In genomic region chr7:12770227-12770975, GRCh38 we compare ENCODE assay signal across 11 cellular contexts.
DNase-seq lines count a peak whose midpoint lies in the region; ATAC-seq, FAIRE-seq and TF ChIP-seq lines count a peak whose summit lies in the region.
"Had no signal": no experiment of that assay in that cellular context is flagged by ENCODE, and none has a peak within 500 bp of the region (broad histone marks: within the 10 kb centered on the region; RNA-seq: fewer than 3 reads in every experiment).

No MANE protein-coding gene starts in this region.

- no peak overlapping the region for H3K4me2 ChIP-seq in HepG2 (ENCODE audit: low read depth, low read length)

- no peaks in the 10 kb centered on the region for H3K36me3 ChIP-seq in HepG2 (replicated peaks in 1 of 2; ENCODE audit: control insufficient read depth in 1 of 2, insufficient read depth in 2 of 2, low read length in 2 of 2)
- H3K36me3 ChIP-seq: tibial artery had no signal

- no peak overlapping the region for H3K4me3 Mint-ChIP-seq in activated CD8-positive, alpha-beta memory T cell treated with anti-CD3 and anti-CD28 coated beads, Interleukin-2, amount 10 ng/mL, durations not matched to agents 7 days and 5 days
- H3K4me3 Mint-ChIP-seq: T-helper 2 cell treated with Interferon-gamma antibody and Interleukin-4, amounts not matched to agents 5 μg/mL and 100 μg/mL, for 36 hours had no signal

- 17% methylated on average over 3 of the region's 3 CpGs for WGBS in HepG2 (ENCODE audit: low lambda C conversion rate)

- TF ChIP-seq EP300 in HepG2 (IDR thresholded peaks at IDR 0.05; ENCODE audit: low read depth in 2 of 2, low read length in 2 of 2) (no peak), HepG2 (CRISPR knock-in tag; IDR thresholded peaks at IDR 0.05; ENCODE audit: borderline replicate concordance) (no peak)

- no peak for TF ChIP-seq CTCF in HepG2 (CRISPR knock-in tag; IDR thresholded peaks at IDR 0.05)

- no peaks in the 10 kb centered on the region for H3K36me3 Mint-ChIP-seq in activated CD8-positive, alpha-beta memory T cell treated with anti-CD3 and anti-CD28 coated beads, Interleukin-2, amount 10 ng/mL, durations not matched to agents 7 days and 5 days

- H2AFZ ChIP-seq in HepG2 (ENCODE audit: low read length): no peak overlapping the region

- intact Hi-C loops in Right ventricle myocardium superior (cut with DNase I) (no loop called here), cardiac septum (cut with DNase I) (loop anchor here (5.0 kb wide), 2 partner anchors 38 to 83 kb away; partner anchors contain the start of gene ARL4A), HepG2 (cut with micrococcal nuclease; ENCODE audit: unreplicated experiment) (no loop called here)

- no peak for TF ChIP-seq POLR2A in HepG2 (IDR thresholded peaks at IDR 0.05; ENCODE audit: insufficient read depth in 1 of 2, low read depth in 2 of 2, low read length in 2 of 2)

- no peaks in the 10 kb centered on the region for H4K20me1 ChIP-seq in HepG2 (ENCODE audit: insufficient read depth, low read length)

- no TSS peak for BruUV-seq in HepG2 (replicated peaks; lab: Mats Ljungman, UMichigan)

- POLR2A ChIA-PET in HepG2 (lab: Yijun Ruan, JAX): no interaction called here

- no peaks in the 10 kb centered on the region for H3K4me1 Mint-ChIP-seq in activated CD8-positive, alpha-beta memory T cell treated with anti-CD3 and anti-CD28 coated beads, Interleukin-2, amount 10 ng/mL, durations not matched to agents 7 days and 5 days

- ATAC-seq in Right ventricle myocardium superior (ENCODE audit: poor library complexity) (peak; percentile 77), HepG2 (no peak)
- ATAC-seq in activated CD8-positive, alpha-beta memory T cell treated with anti-CD3 and anti-CD28 coated beads, Interleukin-2, amount 10 ng/mL, durations not matched to agents 7 days and 5 days: no peak

- H3K27ac ChIP-seq in HepG2 (ENCODE audit: extremely low read length, insufficient read depth, low read length): no peak overlapping the region
- H3K27ac ChIP-seq: coronary artery, tibial artery had no signal

- H3K4me1 ChIP-seq in HepG2 (ENCODE audit: insufficient read depth, low read length): no peaks in the 10 kb centered on the region

- H3K9me3 ChIP-seq in HepG2 (ENCODE audit: low read length): no peaks in the 10 kb centered on the region
- H3K9me3 ChIP-seq: tibial artery had no signal

- H3K27me3 Mint-ChIP-seq in activated CD8-positive, alpha-beta memory T cell treated with anti-CD3 and anti-CD28 coated beads, Interleukin-2, amount 10 ng/mL, durations not matched to agents 7 days and 5 days: no peaks in the 10 kb centered on the region

- H3K9me3 Mint-ChIP-seq in activated CD8-positive, alpha-beta memory T cell treated with anti-CD3 and anti-CD28 coated beads, Interleukin-2, amount 10 ng/mL, durations not matched to agents 7 days and 5 days (ENCODE audit: low read depth): no peaks in the 10 kb centered on the region
- H3K9me3 Mint-ChIP-seq: T-helper 2 cell treated with Interferon-gamma antibody and Interleukin-4, amounts not matched to agents 5 μg/mL and 100 μg/mL, for 36 hours had no signal

- CTCF ChIA-PET in HepG2 (lab: Yijun Ruan, JAX; ENCODE audit: low intra/inter-chr PET ratio, low total read pairs): no interaction called here
- CTCF ChIA-PET in activated CD8-positive, alpha-beta memory T cell treated with anti-CD3 and anti-CD28 coated beads, Interleukin-2, amount 10 ng/mL, durations not matched to agents 7 days and 5 days (lab: Charles Lee): no interaction called here

- no peaks in the 10 kb centered on the region for H3K79me2 ChIP-seq in HepG2 (ENCODE audit: insufficient read depth, low read length)

- H3K9ac ChIP-seq in HepG2 (ENCODE audit: insufficient read depth, low read depth, low read length): no peak overlapping the region

- no peaks in the 10 kb centered on the region for H3K27me3 ChIP-seq in HepG2 (ENCODE audit: control insufficient read depth in 1 of 2, insufficient read depth in 2 of 2, low read length in 2 of 2)
- H3K27me3 ChIP-seq: tibial artery had no signal

- FAIRE-seq in HepG2 (lab: Jason Lieb, UNC): no peak

- H3K27ac Mint-ChIP-seq in activated CD8-positive, alpha-beta memory T cell treated with anti-CD3 and anti-CD28 coated beads, Interleukin-2, amount 10 ng/mL, durations not matched to agents 7 days and 5 days: no peak overlapping the region
- H3K27ac Mint-ChIP-seq: T-helper 2 cell treated with Interferon-gamma antibody and Interleukin-4, amounts not matched to agents 5 μg/mL and 100 μg/mL, for 36 hours had no signal

- no peak for TF ChIP-seq RAD21 in HepG2 (CRISPR knock-in tag; IDR thresholded peaks at IDR 0.05)

- in situ Hi-C loops in HepG2 (cut with HindIII; ENCODE audit: extremely low pct_ligation_motif_present, low pct_unique_long_range_greater_than_20kb): no loop called here

- H3K4me3 ChIP-seq in HepG2 (replicated peaks in 1 of 3; ENCODE audit: insufficient read depth in 1 of 3, low read depth in 2 of 3, low read length in 3 of 3): no peak overlapping the region
- H3K4me3 ChIP-seq: tibial artery had no signal

- peak; percentile 45 for DNase-seq in Right ventricle myocardium superior
- no peak for DNase-seq in cardiac septum (ENCODE audit: low spot score)
- peak; percentile 68 for DNase-seq in astrocyte of the hippocampus (ENCODE audit: low read depth, low spot score)
- DNase-seq in HepG2 (ENCODE audit: low spot score): peak; percentile 5
- DNase-seq in DMS153 (lab: John Stamatoyannopoulos, UW): no peak
- no peak for DNase-seq in kidney tubule cell (ENCODE audit: low spot score)
- no peak for DNase-seq in stimulated activated CD4-positive, alpha-beta T cell treated with anti-CD3 and anti-CD28 coated beads, Interleukin-4, amount 100 ng/mL, for 1 hour
- DNase-seq in activated CD8-positive, alpha-beta memory T cell treated with anti-CD3 and anti-CD28 coated beads, Interleukin-2, amount 10 ng/mL, durations not matched to agents 7 days and 5 days: no peak
- DNase-seq: tibial artery had no signal

TF ChIP-seq in HepG2, 621 proteins besides CTCF, POLR2A, EP300 and RAD21:
- TF ChIP-seq SMAD9 (CRISPR knock-in tag; IDR thresholded peaks at IDR 0.05) (no peak), ZFAT (CRISPR knock-in tag; conservative IDR thresholded peaks at IDR 0.05) (no peak), HOXA5 (CRISPR knock-in tag; IDR thresholded peaks at IDR 0.05) (no peak), CHD4 (IDR thresholded peaks at IDR 0.05; ENCODE audit: borderline replicate concordance, low read length) (no peak), POLR2AphosphoS2 (IDR thresholded peaks at IDR 0.05; ENCODE audit: low read depth, low read length) (no peak), SMARCC2 (IDR thresholded peaks at IDR 0.05) (no peak), MIER2 (CRISPR knock-in tag; IDR thresholded peaks at IDR 0.05) (no peak), ZNF180 (CRISPR knock-in tag; IDR thresholded peaks at IDR 0.05; ENCODE audit: borderline replicate concordance, low read depth) (no peak), GATAD1 (CRISPR knock-in tag; IDR thresholded peaks at IDR 0.05) (no peak), ZBTB25 (CRISPR knock-in tag; IDR thresholded peaks at IDR 0.05) (no peak), SP2 (CRISPR knock-in tag; IDR thresholded peaks at IDR 0.05) (no peak), MED13 (CRISPR knock-in tag; IDR thresholded peaks at IDR 0.05) (no peak)
TF ChIP-seq in HepG2: peak in this region for 0.

Comparison
In these comparisons a context has a peak if more than half of its experiments do, and no peak if none do; other contexts are left out.
1. DNase-seq: peak in Right ventricle myocardium superior (single experiment), astrocyte of the hippocampus (single experiment) and HepG2 (single experiment); none in cardiac septum (single experiment), DMS153 (single experiment), kidney tubule cell (single experiment), stimulated activated CD4-positive, alpha-beta T cell treated with anti-CD3 and anti-CD28 coated beads, Interleukin-4, amount 100 ng/mL, for 1 hour (single experiment) and activated CD8-positive, alpha-beta memory T cell treated with anti-CD3 and anti-CD28 coated beads, Interleukin-2, amount 10 ng/mL, durations not matched to agents 7 days and 5 days (single experiment).